ENCODE assay signal across 1 cellular context in genomic region chr6:110448846-110449544, GRCh38.
TF ChIP-seq lines count a peak whose summit lies in the region.

No MANE protein-coding gene starts in this region.

TF ChIP-seq in GM23338, 12 proteins besides CTCF, POLR2A, EP300 and RAD21 (continued from another document):
- TF ChIP-seq EZH2phosphoT487 (IDR thresholded peaks at IDR 0.05; ENCODE audit: unreplicated experiment): no peak
- no peak for TF ChIP-seq JUNB (IDR thresholded peaks at IDR 0.05; ENCODE audit: unreplicated experiment)
- no peak for TF ChIP-seq NANOG (IDR thresholded peaks at IDR 0.05; ENCODE audit: borderline replicate concordance)
- no peak for TF ChIP-seq ZNF114 (CRISPR knock-in tag; IDR thresholded peaks at IDR 0.05)
- no peak for TF ChIP-seq REST (IDR thresholded peaks at IDR 0.05; ENCODE audit: unreplicated experiment)
- no peak for TF ChIP-seq ETS1 (IDR thresholded peaks at IDR 0.05)
